ENCODE assay signal across 24 cellular contexts in genomic region chr13:113425931-113426590, GRCh38. TPM values are rescaled to one million over a fixed set of nuclear protein-coding genes. Genes with fewer than 3 reads are reported as not detected.
DNase-seq lines count a peak whose midpoint lies in the region; ATAC-seq and TF ChIP-seq lines count a peak whose summit lies in the region.
"Had no signal": no experiment of that assay in that cellular context is flagged by ENCODE, and none has a peak within 500 bp of the region (broad histone marks: within the 10 kb centered on the region; RNA-seq: fewer than 3 reads in every experiment).

No MANE protein-coding gene starts in this region.

- H3K9me2 ChIP-seq in PC-9 (ENCODE audit: insufficient read depth) (no peaks in the 10 kb centered on the region), hepatocyte (replicated peaks; ENCODE audit: insufficient read depth) (no peaks in the 10 kb centered on the region)

- CTCF ChIA-PET in HEK293 (lab: Yijun Ruan, JAX) (no interaction called here), PC-9 (lab: Charles Lee) (no interaction called here), A673 (lab: Charles Lee) (no interaction called here)

- H3F3A ChIP-seq in PC-9 (ENCODE audit: insufficient read depth, low read depth) = peaks cover 7% of the 10 kb centered on the region; the same call in 1 of the 2 replicates

- H3K36me3 ChIP-seq in BLaER1 (no peaks in the 10 kb centered on the region), HEK293 (ENCODE audit: control insufficient read depth in 2 of 2, insufficient read depth in 1 of 2, low read length in 2 of 2) (no peaks in the 10 kb centered on the region), PC-9 (ENCODE audit: low read depth) (no peaks in the 10 kb centered on the region), hepatocyte (replicated peaks; ENCODE audit: insufficient read depth, low read depth) (no peaks in the 10 kb centered on the region), A673 (ENCODE audit: insufficient read depth, low read length, poor library complexity, severe bottlenecking) (no peaks in the 10 kb centered on the region)
- H3K36me3 ChIP-seq: brain microvascular endothelial cell, tibial nerve had no signal

- H4K20me1 ChIP-seq in BLaER1 = no peaks in the 10 kb centered on the region
- no peaks in the 10 kb centered on the region for H4K20me1 ChIP-seq in PC-9 (ENCODE audit: insufficient read depth)
- no peaks in the 10 kb centered on the region for H4K20me1 ChIP-seq in hepatocyte (ENCODE audit: insufficient read depth, poor library complexity, severe bottlenecking)

- H3K9ac ChIP-seq in BLaER1 = peak overlapping the region; percentile 74

- TF ChIP-seq CTCF in HEK293 (tag by site-specific recombination; IDR thresholded peaks at IDR 0.05) = no peak
- no peak for TF ChIP-seq CTCF in PC-9 (conservative IDR thresholded peaks at IDR 0.05)
- TF ChIP-seq CTCF in hepatocyte (IDR thresholded peaks at IDR 0.05; ENCODE audit: poor library complexity) = no peak
- no peak for TF ChIP-seq CTCF in A673 (conservative IDR thresholded peaks at IDR 0.05; ENCODE audit: low read depth, low read length)

- peak; percentile 47 to 48 for DNase-seq in PC-9
- DNase-seq in myocyte (ENCODE audit: low read depth) = peak; percentile 79
- no peak for DNase-seq in hepatocyte (ENCODE audit: low spot score)
- DNase-seq in dedifferentiated amniotic fluid mesenchymal stem cell (ENCODE audit: extremely low spot score) = no peak
- DNase-seq in A673 (ENCODE audit: low spot score) = no peak
- DNase-seq: activated CD4-positive, alpha-beta T cell treated with anti-CD3 and anti-CD28 coated beads for 4 hours; activated CD8-positive, alpha-beta T cell treated with anti-CD3 and anti-CD28 coated beads, Interleukin-2, amount 10 ng/mL, durations not matched to agents 7 days and 5 days; activated naive CD4-positive, alpha-beta T cell treated with anti-CD3 and anti-CD28 coated beads, Interleukin-2, amount 10 ng/mL, durations not matched to agents 7 days and 5 days; amniotic stem cell; brain microvascular endothelial cell; mesenchymal stem cell; NCI-H1105 treated with DMSO at 0.1 percent for 48 hours; NCI-H2029; NCI-H524; NK-92 treated with Interleukin-12 subunit alpha and Interleukin-12 subunit beta, amount 100 ng/mL, for 24 hours; SIG-M5; stimulated activated CD4-positive, alpha-beta T cell treated with anti-CD3 and anti-CD28 coated beads, Interleukin-4, amount 100 ng/mL, for 4 hours had no signal

- peaks cover 93% of the 10 kb centered on the region for H3K4me1 ChIP-seq in BLaER1
- H3K4me1 ChIP-seq in HEK293 (ENCODE audit: control insufficient read depth, insufficient read depth, low read length) = no peaks in the 10 kb centered on the region
- H3K4me1 ChIP-seq in PC-9 (replicated peaks; ENCODE audit: insufficient read depth) = peaks cover 22% of the 10 kb centered on the region
- peaks cover 11% of the 10 kb centered on the region for H3K4me1 ChIP-seq in hepatocyte (ENCODE audit: insufficient read depth)
- H3K4me1 ChIP-seq in A673 (ENCODE audit: insufficient read depth, low read length, poor library complexity, severe bottlenecking) = no peaks in the 10 kb centered on the region

- no peaks in the 10 kb centered on the region for H3K9me3 ChIP-seq in BLaER1
- no peaks in the 10 kb centered on the region for H3K9me3 ChIP-seq in HEK293 (ENCODE audit: control insufficient read depth, insufficient read depth, low read depth, low read length)
- H3K9me3 ChIP-seq in PC-9 (ENCODE audit: insufficient read depth, low read depth) = no peaks in the 10 kb centered on the region
- no peaks in the 10 kb centered on the region for H3K9me3 ChIP-seq in hepatocyte (ENCODE audit: low read depth)
- no peaks in the 10 kb centered on the region for H3K9me3 ChIP-seq in A673 (ENCODE audit: low read depth, low read length, poor library complexity, severe bottlenecking)
- H3K9me3 ChIP-seq: tibial nerve had no signal

- H3K79me2 ChIP-seq in PC-9 (ENCODE audit: low read depth) (no peaks in the 10 kb centered on the region), hepatocyte (no peaks in the 10 kb centered on the region)

- intact Hi-C loops in PC-9 (cut with micrococcal nuclease; ENCODE audit: unreplicated experiment) = no loop called here
- intact Hi-C loops in A673 (cut with micrococcal nuclease; ENCODE audit: unreplicated experiment) = no loop called here

- 95% methylated on average over 16 of the region's 23 CpGs for WGBS in hepatocyte (ENCODE audit: low lambda C conversion rate, missing lambda C conversion rate)

- H3K4me2 ChIP-seq in BLaER1 (peak overlapping the region; percentile 93), PC-9 (peak overlapping the region; percentile 28), hepatocyte (no peak overlapping the region)

- ATAC-seq in HG03045 (IDR thresholded peaks at IDR 0.05; ENCODE audit: unreplicated experiment) = no peak
- ATAC-seq: activated CD8-positive, alpha-beta T cell treated with anti-CD3 and anti-CD28 coated beads, Interleukin-2, amount 10 ng/mL, durations not matched to agents 7 days and 5 days; activated T-helper 17 cell treated with anti-CD3 and anti-CD28 coated beads, Interleukin-2, amount 50 U/mL, for 72 hours; sciatic nerve had no signal

- H3K27me3 ChIP-seq in BLaER1 = no peaks in the 10 kb centered on the region
- no peaks in the 10 kb centered on the region for H3K27me3 ChIP-seq in PC-9 (ENCODE audit: insufficient read depth, low read depth)
- no peaks in the 10 kb centered on the region for H3K27me3 ChIP-seq in hepatocyte
- H3K27me3 ChIP-seq in A673 (replicated peaks; ENCODE audit: insufficient read depth, low read depth, low read length, poor library complexity) = no peaks in the 10 kb centered on the region
- H3K27me3 ChIP-seq: brain microvascular endothelial cell, tibial nerve had no signal

- H2AFZ ChIP-seq in PC-9 (no peak overlapping the region), hepatocyte (no peak overlapping the region)

- POLR2A ChIA-PET in HEK293 (lab: Yijun Ruan, JAX) = no interaction called here
- POLR2A ChIA-PET in PC-9 (lab: Charles Lee; ENCODE audit: unreplicated experiment) = interaction anchor here (0.5 to 0.6 kb wide), 3 partner anchors 15 to 156 kb away, joined by 3 to 4 read pairs (median 4); no protein-coding TSS in a partner anchor
- POLR2A ChIA-PET in A673 (lab: Charles Lee; ENCODE audit: low non-redundant PET) = no interaction called here

- H3K27ac ChIP-seq in BLaER1 (peak overlapping the region; percentile 89), HEK293 (ENCODE audit: extremely low read depth, low read depth, low read length) (no peak overlapping the region), PC-9 (no peak overlapping the region), hepatocyte (no peak overlapping the region), A673 (ENCODE audit: low read depth, low read length, poor library complexity, severe bottlenecking) (no peak overlapping the region)
- H3K27ac ChIP-seq: brain microvascular endothelial cell, tibial nerve, VCaP had no signal

- peak overlapping the region; percentile 47 for H3K4me3 ChIP-seq in BLaER1
- H3K4me3 ChIP-seq in HEK293 (ENCODE audit: low read depth, low read length) = no peak overlapping the region
- no peak overlapping the region for H3K4me3 ChIP-seq in PC-9
- no peak overlapping the region for H3K4me3 ChIP-seq in hepatocyte
- no peak overlapping the region for H3K4me3 ChIP-seq in A673 (ENCODE audit: low read depth, low read length, poor library complexity, severe bottlenecking)
- H3K4me3 ChIP-seq: tibial nerve had no signal

- BruUV-seq in PC-9 (replicated peaks; lab: Mats Ljungman, UMichigan) = no TSS peak
- no TSS peak for BruUV-seq in A673 (replicated peaks; lab: Mats Ljungman, UMichigan)

TF ChIP-seq in HEK293, 187 proteins besides CTCF, POLR2A, EP300 and RAD21 (continues in another document):
- TF ChIP-seq ZNF670 (tag by site-specific recombination; IDR thresholded peaks at IDR 0.05; ENCODE audit: low read depth) (no peak), IKZF3 (tag by site-specific recombination; IDR thresholded peaks at IDR 0.05) (no peak), YY1 (tag by site-specific recombination; IDR thresholded peaks at IDR 0.05) (no peak), ZIC2 (tag by site-specific recombination; IDR thresholded peaks at IDR 0.05) (peak; percentile 95), KLF1 (tag by site-specific recombination; IDR thresholded peaks at IDR 0.05) (peak; percentile 50; the same call in 1 of the 2 replicates), KLF17 (tag by site-specific recombination; IDR thresholded peaks at IDR 0.05) (peak; percentile 96), ZFHX2 (tag by site-specific recombination; conservative IDR thresholded peaks at IDR 0.05) (no peak), ZSCAN23 (tag by site-specific recombination; IDR thresholded peaks at IDR 0.05) (no peak), ZBTB1 (tag by site-specific recombination; IDR thresholded peaks at IDR 0.05) (no peak), ZNF302 (tag by site-specific recombination; IDR thresholded peaks at IDR 0.05; ENCODE audit: low read depth) (no peak), ZNF488 (tag by site-specific recombination; IDR thresholded peaks at IDR 0.05) (no peak), WT1 (tag by site-specific recombination; IDR thresholded peaks at IDR 0.05) (0 out of 2 replicates have a peak, but pooled peaks have one; percentile 41), ZNF701 (tag by site-specific recombination; IDR thresholded peaks at IDR 0.05) (no peak), EGR2 (tag by site-specific recombination; IDR thresholded peaks at IDR 0.05; ENCODE audit: low read depth) (no peak), ZNF155 (tag by site-specific recombination; IDR thresholded peaks at IDR 0.05) (no peak), ZNF341 (tag by site-specific recombination; IDR thresholded peaks at IDR 0.05; ENCODE audit: low read depth) (no peak)

RNA-seq across cellular contexts. Expression of gene ADPRHL1, which starts 27.2 kb away (rescaled TPM):
- total RNA-seq in PC-9 (2021) = 11.5 and 16.9 TPM in 2 replicates
- total RNA-seq in myocyte = 6.6 and 8.4 TPM in 2 replicates
- 6.8 TPM for polyA plus RNA-seq in myocyte (2012)
- 1.1 and 1.2 TPM in 2 replicates for total RNA-seq in hepatocyte
- polyA plus RNA-seq in hepatocyte = 0.58 and 1.0 TPM in 2 replicates
- 3.9 and 4.4 TPM in 2 replicates for total RNA-seq in A673 (2021)

Comparison
In these comparisons a context has a peak if more than half of its experiments do, and no peak if none do; other contexts are left out.
1. DNase-seq: peak in PC-9 (2 of 2) and myocyte (single experiment); none in hepatocyte (single experiment), dedifferentiated amniotic fluid mesenchymal stem cell (single experiment) and A673 (single experiment).